ENCODE assay signal across 29 cellular contexts in genomic region chr19:17023805-17024204, GRCh38. TPM values are rescaled to one million over a fixed set of nuclear protein-coding genes. Genes with fewer than 3 reads are reported as not detected.
"Had no signal": no experiment of that assay in that cellular context is flagged by ENCODE, and none has a peak within 500 bp of the region (broad histone marks: within the 10 kb centered on the region; RNA-seq: fewer than 3 reads in every experiment).

No MANE protein-coding gene starts in this region.

- DNase-seq: islet precursor cell; left ventricle myocardium inferior; midbrain; mucosa of descending colon; naive thymus-derived CD4-positive, alpha-beta T cell; pancreas; posterior cingulate gyrus; retina; right cardiac atrium; stimulated activated CD4-positive, alpha-beta T cell treated with anti-CD3 and anti-CD28 coated beads, Interleukin-12 subunit alpha, Interleukin-12 subunit beta, amount 100 ng/mL, for 4 hours; stimulated activated CD4-positive, alpha-beta T cell treated with anti-CD3 and anti-CD28 coated beads, Interleukin-15, amount 100 ng/mL, for 24 hours; stimulated activated CD4-positive, alpha-beta T cell treated with anti-CD3 and anti-CD28 coated beads, Interleukin-2, amount 100 ng/mL, for 24 hours; stimulated activated CD4-positive, alpha-beta T cell treated with anti-CD3 and anti-CD28 coated beads, Interleukin-4, amount 100 ng/mL, for 1 hour; stimulated activated naive B cell treated with anti-CD40 and anti-IgM and Interleukin-4, amounts not matched to agents 10 μg/mL and 1 μg/mL and 100 μg/mL, for 72 hours; stimulated activated naive CD8-positive, alpha-beta T cell treated with anti-CD3 and anti-CD28 coated beads, Interleukin-15, Interleukin-2, amounts not matched to agents 100 U/mL and 50 U/mL, for 24 hours; tibial artery; trophoblast cell; upper lobe of right lung had no signal

- H2AFZ ChIP-seq: hepatocyte had no signal

- ATAC-seq: mucosa of descending colon; naive thymus-derived CD4-positive, alpha-beta T cell; natural killer cell treated with Interleukin-12 subunit alpha and Interleukin-12 subunit beta and Interleukin-15 and Interleukin-18, amount 100 ng/mL, for 72 hours; pancreas; right cardiac atrium; sciatic nerve; stimulated activated naive B cell treated with anti-CD40 and anti-IgM and Interleukin-4, amounts not matched to agents 10 μg/mL and 1 μg/mL and 100 μg/mL, for 72 hours; stimulated activated naive CD8-positive, alpha-beta T cell treated with anti-CD3 and anti-CD28 coated beads, Interleukin-15, Interleukin-2, amounts not matched to agents 100 U/mL and 50 U/mL, for 24 hours; upper lobe of right lung had no signal

- H3K4me3 Mint-ChIP-seq: memory B cell; natural killer cell treated with Interleukin-12 subunit alpha and Interleukin-12 subunit beta and Interleukin-15 and Interleukin-18, amount 100 ng/mL, for 72 hours; stimulated activated naive B cell treated with anti-CD40 and anti-IgM and Interleukin-4, amounts not matched to agents 10 μg/mL and 1 μg/mL and 100 μg/mL, for 72 hours had no signal

- H3K4me1 ChIP-seq: pancreas, prostate gland had no signal

- H3K36me3 ChIP-seq: pancreas, prostate gland, suprapubic skin, thoracic aorta, upper lobe of right lung had no signal

- H3K27ac ChIP-seq: hepatocyte, left ventricle myocardium inferior, pancreas, prostate gland, skin epidermis, suprapubic skin, thoracic aorta, tibial artery, upper lobe of right lung had no signal

- FAIRE-seq: pancreas, urothelium cell line had no signal

- H3K4me3 ChIP-seq: hepatocyte, left ventricle myocardium inferior, lung, mucosa of descending colon, pancreas, prostate gland, skin epidermis, suprapubic skin, thoracic aorta, tibial artery, upper lobe of right lung had no signal

- H3K9me3 ChIP-seq: pancreas, prostate gland, suprapubic skin, upper lobe of right lung had no signal

- H3K27ac Mint-ChIP-seq: memory B cell; naive thymus-derived CD4-positive, alpha-beta T cell; natural killer cell treated with Interleukin-12 subunit alpha and Interleukin-12 subunit beta and Interleukin-15 and Interleukin-18, amount 100 ng/mL, for 72 hours; stimulated activated naive B cell treated with anti-CD40 and anti-IgM and Interleukin-4, amounts not matched to agents 10 μg/mL and 1 μg/mL and 100 μg/mL, for 72 hours had no signal

- H3K4me2 ChIP-seq: hepatocyte had no signal

- H3K79me2 ChIP-seq: hepatocyte had no signal

RNA-seq across cellular contexts. Expression of gene CPAMD8, which starts 2.8 kb away (rescaled TPM):
- total RNA-seq: myocyte had no signal
